ENCODE assay signal across 11 cellular contexts in genomic region chr6:1336246-1336843, GRCh38. TPM values are rescaled to one million over a fixed set of nuclear protein-coding genes. Genes with fewer than 3 reads are reported as not detected.
DNase-seq lines count a peak whose midpoint lies in the region; TF ChIP-seq lines count a peak whose summit lies in the region.
"Had no signal": no experiment of that assay in that cellular context is flagged by ENCODE, and none has a peak within 500 bp of the region (broad histone marks: within the 10 kb centered on the region; RNA-seq: fewer than 3 reads in every experiment).

No MANE protein-coding gene starts in this region.

- no peaks in the 10 kb centered on the region for H3K9me3 ChIP-seq in PC-9 (ENCODE audit: insufficient read depth, low read depth)
- no peaks in the 10 kb centered on the region for H3K9me3 ChIP-seq in smooth muscle cell (replicated peaks; ENCODE audit: low read depth)

- CTCF ChIA-PET in PC-9 (lab: Charles Lee), result interaction anchor here (0.6 to 1.9 kb wide), 8 partner anchors 11 to 744 kb away, joined by 3 to 18 read pairs (median 4); partner anchors contain the start of gene FOXQ1

- POLR2A ChIA-PET in PC-9 (lab: Charles Lee; ENCODE audit: unreplicated experiment), result interaction anchor here (0.6 to 2.0 kb wide), 8 partner anchors 10 to 615 kb away, joined by 3 to 39 read pairs (median 4); partner anchors contain the start of gene FOXQ1

- H3K9me2 ChIP-seq in PC-9 (ENCODE audit: insufficient read depth), result no peaks in the 10 kb centered on the region

- H3K9ac ChIP-seq in smooth muscle cell (ENCODE audit: low read depth), result no peak overlapping the region
- H3K9ac ChIP-seq: BLaER1 had no signal

- H3K4me3 ChIP-seq in PC-9 (peak overlapping the region; percentile 48), fibroblast of villous mesenchyme (ENCODE audit: low read depth, low read length) (no peak overlapping the region), smooth muscle cell (no peak overlapping the region)
- H3K4me3 ChIP-seq: BLaER1 had no signal

- TF ChIP-seq CTCF in PC-9 (conservative IDR thresholded peaks at IDR 0.05) (peak; percentile 75), fibroblast of villous mesenchyme (IDR thresholded peaks at IDR 0.05; ENCODE audit: insufficient read depth, low read depth, low read length) (peak; percentile 30), smooth muscle cell (IDR thresholded peaks at IDR 0.05; ENCODE audit: borderline replicate concordance, insufficient read depth, poor library complexity, severe bottlenecking) (peak; percentile 48)

- H3K4me2 ChIP-seq in PC-9 (peak overlapping the region; percentile 89), smooth muscle cell (peak overlapping the region; percentile 72)
- H3K4me2 ChIP-seq: BLaER1 had no signal

- H2AFZ ChIP-seq in PC-9 (no peak overlapping the region), smooth muscle cell (ENCODE audit: low read depth) (no peak overlapping the region)

- H3F3A ChIP-seq in PC-9 (ENCODE audit: insufficient read depth, low read depth) (peaks cover 55% of the 10 kb centered on the region), smooth muscle cell (ENCODE audit: low read depth) (peaks cover 12% of the 10 kb centered on the region)

- DNase-seq in NCI-H82 (lab: John Stamatoyannopoulos, UW) (peak; percentile 26), NCI-H82 treated with DMSO at 0.1 percent for 48 hours (lab: John Stamatoyannopoulos, UW; ENCODE audit: unreplicated experiment) (no peak), PC-9 (peak; percentile 81 to 82), fibroblast of villous mesenchyme (ENCODE audit: low read depth) (no peak), smooth muscle cell (lab: John Stamatoyannopoulos, UW; ENCODE audit: unreplicated experiment) (no peak), DMS79 treated with DMSO at 0.1 percent for 48 hours (lab: John Stamatoyannopoulos, UW) (no peak), NOMO-1 (lab: John Stamatoyannopoulos, UW; ENCODE audit: unreplicated experiment in 2 of 2) (no peak), COLO668 (lab: John Stamatoyannopoulos, UW; ENCODE audit: unreplicated experiment) (no peak)
- DNase-seq: activated T-cell treated with anti-CD3 and anti-CD28 coated beads, Interleukin-2, amount 50 U/mL, for 4 hours; naive thymus-derived CD4-positive, alpha-beta T cell had no signal

- H3K79me2 ChIP-seq in PC-9 (ENCODE audit: low read depth) (no peaks in the 10 kb centered on the region), smooth muscle cell (ENCODE audit: low read depth) (no peaks in the 10 kb centered on the region)

- BruUV-seq in PC-9 (replicated peaks; lab: Mats Ljungman, UMichigan), result no TSS peak

- H4K20me1 ChIP-seq in PC-9 (ENCODE audit: insufficient read depth) (no peaks in the 10 kb centered on the region), smooth muscle cell (ENCODE audit: low read depth) (no peaks in the 10 kb centered on the region)
- H4K20me1 ChIP-seq: BLaER1 had no signal

- 88% methylated on average over 5 of the region's 5 CpGs for WGBS in smooth muscle cell (ENCODE audit: low lambda C conversion rate)

- H3K27me3 ChIP-seq in PC-9 (ENCODE audit: insufficient read depth, low read depth) (no peaks in the 10 kb centered on the region), smooth muscle cell (ENCODE audit: low read depth) (no peaks in the 10 kb centered on the region)
- H3K27me3 ChIP-seq: BLaER1 had no signal

- peaks cover 63% of the 10 kb centered on the region for H3K4me1 ChIP-seq in PC-9 (replicated peaks; ENCODE audit: insufficient read depth)
- H3K4me1 ChIP-seq in smooth muscle cell (ENCODE audit: low read depth), result peaks cover 14% of the 10 kb centered on the region

- intact Hi-C loops in PC-9 (cut with micrococcal nuclease; ENCODE audit: unreplicated experiment), result loop anchor here (1.0 to 5.0 kb wide), 7 partner anchors 44 to 1148 kb away; no protein-coding TSS in a partner anchor

- H3K27ac ChIP-seq in PC-9, result peak overlapping the region; percentile 98
- H3K27ac ChIP-seq in smooth muscle cell (ENCODE audit: low read depth), result peak overlapping the region; percentile 74
- H3K27ac ChIP-seq: BLaER1 had no signal

- H3K36me3 ChIP-seq in PC-9 (ENCODE audit: low read depth), result no peaks in the 10 kb centered on the region
- no peaks in the 10 kb centered on the region for H3K36me3 ChIP-seq in smooth muscle cell (ENCODE audit: low read depth)
- H3K36me3 ChIP-seq: BLaER1 had no signal

RNA-seq across cellular contexts. Expression of gene FOXQ1, which starts 24.4 kb away (rescaled TPM):
- total RNA-seq in PC-9 (2021) (55.8 and 57.0 TPM in 2 replicates), fibroblast of villous mesenchyme (0.43 and 0.97 TPM in 2 replicates), smooth muscle cell (3.5 and 6.6 TPM in 2 replicates)
- 10.0 and 10.4 TPM in 2 replicates for polyA plus RNA-seq in smooth muscle cell
- total RNA-seq: activated T-cell treated with anti-CD3 and anti-CD28 coated beads, Interleukin-2, amount 50 U/mL, for 4 hours; naive thymus-derived CD4-positive, alpha-beta T cell had no signal
- polyA plus RNA-seq: naive thymus-derived CD4-positive, alpha-beta T cell had no signal

RNA-seq across cellular contexts. Expression of gene FOXF2, which starts 53.0 kb away (rescaled TPM):
- not detected in 2 replicates for total RNA-seq in PC-9 (2021)
- total RNA-seq in fibroblast of villous mesenchyme, result 0.97 TPM in 1 of 2 replicates, not detected in the other
- 1.8 and 3.5 TPM in 2 replicates for total RNA-seq in smooth muscle cell
- polyA plus RNA-seq in smooth muscle cell, result 4.5 and 4.8 TPM in 2 replicates
- total RNA-seq: naive thymus-derived CD4-positive, alpha-beta T cell had no signal
- polyA plus RNA-seq: naive thymus-derived CD4-positive, alpha-beta T cell had no signal

Comparison
In these comparisons a context has a peak if more than half of its experiments do, and no peak if none do; other contexts are left out.
1. DNase-seq: peak in NCI-H82 (single experiment) and PC-9 (2 of 2); none in NCI-H82 treated with DMSO at 0.1 percent for 48 hours (single experiment), fibroblast of villous mesenchyme (single experiment), smooth muscle cell (single experiment), DMS79 treated with DMSO at 0.1 percent for 48 hours (single experiment), NOMO-1 (0 of 2) and COLO668 (single experiment).
2. Peak in every context shown above with its lines, with median percentiles within 50 percentile points of each other: CTCF ChIP-seq.